1 cellular context compared by ENCODE assay signal in the genomic region with DNA sequence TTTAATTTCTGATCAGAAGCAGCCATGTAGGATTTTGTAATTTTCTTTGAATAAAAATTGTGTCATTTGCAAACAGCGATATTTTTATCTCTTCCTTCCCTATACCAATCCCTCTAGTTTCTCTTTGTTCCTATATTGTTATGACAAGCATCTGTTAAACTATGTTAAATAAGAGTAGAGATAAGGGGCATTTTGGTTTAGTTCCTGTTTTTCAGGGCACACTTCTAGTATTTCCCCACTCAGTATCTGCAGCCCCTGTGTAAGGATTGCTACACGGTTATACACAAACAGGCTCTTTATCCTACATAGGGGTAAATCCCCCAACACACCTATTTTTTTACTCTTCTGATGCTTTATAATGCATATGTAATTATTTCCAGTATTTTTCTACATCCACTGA.
TF ChIP-seq lines count a peak whose summit lies in the region.

No MANE protein-coding gene starts in this region.

TF ChIP-seq in GM12878, 131 proteins besides CTCF, POLR2A, EP300 and RAD21:
- TF ChIP-seq ZNF622 (IDR thresholded peaks at IDR 0.05) (no peak), GABPA (IDR thresholded peaks at IDR 0.05; ENCODE audit: low read depth) (no peak), JUNB (IDR thresholded peaks at IDR 0.05) (0 out of 2 replicates have a peak, but pooled peaks have one; percentile 11)
